14 cellular contexts compared by ENCODE assay signal in genomic region chr7:158662610-158663427, GRCh38. TPM values are rescaled to one million over a fixed set of nuclear protein-coding genes. Genes with fewer than 3 reads are reported as not detected.
DNase-seq lines count a peak whose midpoint lies in the region; ATAC-seq and TF ChIP-seq lines count a peak whose summit lies in the region.
"Had no signal": no experiment of that assay in that cellular context is flagged by ENCODE, and none has a peak within 500 bp of the region (broad histone marks: within the 10 kb centered on the region; RNA-seq: fewer than 3 reads in every experiment).

No MANE protein-coding gene starts in this region.

- POLR2A ChIA-PET in CD4-positive, alpha-beta T cell (lab: Charles Lee), result no interaction called here
- POLR2A ChIA-PET in activated CD4-positive, alpha-beta memory T cell treated with anti-CD3 and anti-CD28 coated beads, Interleukin-2, amount 10 ng/mL, durations not matched to agents 7 days and 5 days (lab: Charles Lee), result interaction anchor here (0.6 to 1.8 kb wide), 3 partner anchors 12 to 42 kb away, joined by 4 to 7 read pairs (median 6); partner anchors contain the start of gene NCAPG2

- no peaks in the 10 kb centered on the region for H3K27me3 ChIP-seq in CD4-positive, alpha-beta T cell (ENCODE audit: control insufficient read depth, insufficient read depth, low read length)
- H3K27me3 ChIP-seq: gastroesophageal sphincter, SJCRH30 had no signal

- TF ChIP-seq CTCF in CD4-positive, alpha-beta T cell (IDR thresholded peaks at IDR 0.05), result no peak

- H3K4me1 Mint-ChIP-seq in CD4-positive, alpha-beta T cell (ENCODE audit: low read depth), result peaks cover 11% of the 10 kb centered on the region
- H3K4me1 Mint-ChIP-seq in activated CD4-positive, alpha-beta memory T cell treated with anti-CD3 and anti-CD28 coated beads, Interleukin-2, amount 10 ng/mL, durations not matched to agents 7 days and 5 days, result peaks cover 37% of the 10 kb centered on the region

- peak; percentile 13 for DNase-seq in Ammon's horn (ENCODE audit: low spot score)
- DNase-seq in CD4-positive, alpha-beta T cell, result no peak
- DNase-seq in activated CD4-positive, alpha-beta memory T cell treated with anti-CD3 and anti-CD28 coated beads, Interleukin-2, amount 10 ng/mL, durations not matched to agents 7 days and 5 days, result peak; percentile 41
- peak; percentile 49 for DNase-seq in left ventricle myocardium superior
- no peak for DNase-seq in GM19240 (ENCODE audit: insufficient read length, low spot score)
- DNase-seq in stimulated activated naive CD4-positive, alpha-beta T cell (lab: John Stamatoyannopoulos, UW), result no peak
- no peak for DNase-seq in stimulated activated CD4-positive, alpha-beta T cell treated with anti-CD3 and anti-CD28 coated beads, Interleukin-2, amount 100 ng/mL, for 48 hours
- DNase-seq: activated effector memory CD4-positive, alpha-beta T cell treated with anti-CD3 and anti-CD28 coated beads, Interleukin-2, amount 50 U/mL, for 16 hours; C1 segment of cervical spinal cord; EL; MM.1S; SJCRH30; stimulated activated CD4-positive, alpha-beta T cell treated with anti-CD3 and anti-CD28 coated beads, Interleukin-1b, Interleukin-23, amount 100 ng/mL, for 48 hours had no signal

- intact Hi-C loops in CD4-positive, alpha-beta T cell (cut with DNase I, micrococcal nuclease), result no loop called here
- intact Hi-C loops in left ventricle myocardium superior (cut with micrococcal nuclease), result no loop called here

- H3K27ac ChIP-seq in CD4-positive, alpha-beta T cell (ENCODE audit: low read depth, low read length), result no peak overlapping the region
- H3K27ac ChIP-seq: SJCRH30 had no signal

- no peaks in the 10 kb centered on the region for H3K9me3 Mint-ChIP-seq in CD4-positive, alpha-beta T cell
- no peaks in the 10 kb centered on the region for H3K9me3 Mint-ChIP-seq in activated CD4-positive, alpha-beta memory T cell treated with anti-CD3 and anti-CD28 coated beads, Interleukin-2, amount 10 ng/mL, durations not matched to agents 7 days and 5 days

- peak; percentile 66 for ATAC-seq in CD4-positive, alpha-beta T cell (ENCODE audit: poor library complexity)
- peak; percentile 77 for ATAC-seq in left ventricle myocardium superior
- ATAC-seq: gastroesophageal sphincter had no signal

- H3K27ac Mint-ChIP-seq in CD4-positive, alpha-beta T cell, result peak overlapping the region; percentile 35
- peak overlapping the region; percentile 86 for H3K27ac Mint-ChIP-seq in activated CD4-positive, alpha-beta memory T cell treated with anti-CD3 and anti-CD28 coated beads, Interleukin-2, amount 10 ng/mL, durations not matched to agents 7 days and 5 days

- CTCF ChIA-PET in CD4-positive, alpha-beta T cell (lab: Charles Lee), result no interaction called here
- CTCF ChIA-PET in activated CD4-positive, alpha-beta memory T cell treated with anti-CD3 and anti-CD28 coated beads, Interleukin-2, amount 10 ng/mL, durations not matched to agents 7 days and 5 days (lab: Charles Lee), result interaction anchor here (1.0 kb wide), 1 partner anchor 19 kb away, joined by 3 read pairs; no protein-coding TSS in a partner anchor

- peaks cover 24% of the 10 kb centered on the region for H3K36me3 Mint-ChIP-seq in CD4-positive, alpha-beta T cell (ENCODE audit: low read depth)
- peaks cover 67% of the 10 kb centered on the region for H3K36me3 Mint-ChIP-seq in activated CD4-positive, alpha-beta memory T cell treated with anti-CD3 and anti-CD28 coated beads, Interleukin-2, amount 10 ng/mL, durations not matched to agents 7 days and 5 days (ENCODE audit: low read depth)

- no peaks in the 10 kb centered on the region for H3K9me3 ChIP-seq in CD4-positive, alpha-beta T cell (ENCODE audit: control insufficient read depth, low read length)
- H3K9me3 ChIP-seq: gastroesophageal sphincter, SJCRH30 had no signal

- H3K27me3 Mint-ChIP-seq in CD4-positive, alpha-beta T cell, result no peaks in the 10 kb centered on the region
- no peaks in the 10 kb centered on the region for H3K27me3 Mint-ChIP-seq in activated CD4-positive, alpha-beta memory T cell treated with anti-CD3 and anti-CD28 coated beads, Interleukin-2, amount 10 ng/mL, durations not matched to agents 7 days and 5 days

- H3K4me3 Mint-ChIP-seq in CD4-positive, alpha-beta T cell, result peak overlapping the region; percentile 60
- H3K4me3 Mint-ChIP-seq in activated CD4-positive, alpha-beta memory T cell treated with anti-CD3 and anti-CD28 coated beads, Interleukin-2, amount 10 ng/mL, durations not matched to agents 7 days and 5 days, result peak overlapping the region; percentile 50

RNA-seq across cellular contexts. Expression of gene NCAPG2, which starts 41.8 kb away (rescaled TPM):
- total RNA-seq in CD4-positive, alpha-beta T cell, result 10 to 100 TPM in 1 of 2 experiments, 1 to 10 TPM in 1; 9.9 to 11.8 TPM
- total RNA-seq in activated CD4-positive, alpha-beta memory T cell treated with anti-CD3 and anti-CD28 coated beads, Interleukin-2, amount 10 ng/mL, durations not matched to agents 7 days and 5 days, result 100 to 1,000 TPM; 151 TPM
- total RNA-seq in left ventricle myocardium superior, result 5.0 TPM

Comparison
In these comparisons a context has a peak if more than half of its experiments do, and no peak if none do; other contexts are left out.
1. DNase-seq: peak in Ammon's horn (single experiment), activated CD4-positive, alpha-beta memory T cell treated with anti-CD3 and anti-CD28 coated beads, Interleukin-2, amount 10 ng/mL, durations not matched to agents 7 days and 5 days (single experiment) and left ventricle myocardium superior (single experiment); none in CD4-positive, alpha-beta T cell (0 of 10), GM19240 (single experiment), stimulated activated naive CD4-positive, alpha-beta T cell (0 of 6) and stimulated activated CD4-positive, alpha-beta T cell treated with anti-CD3 and anti-CD28 coated beads, Interleukin-2, amount 100 ng/mL, for 48 hours (0 of 2).
2. RNA of gene NCAPG2, which starts 41.8 kb away (total RNA-seq): 151 TPM in activated CD4-positive, alpha-beta memory T cell treated with anti-CD3 and anti-CD28 coated beads, Interleukin-2, amount 10 ng/mL, durations not matched to agents 7 days and 5 days; 9.9 to 11.8 TPM in CD4-positive, alpha-beta T cell and 5.0 TPM in left ventricle myocardium superior (single experiment); every median in the first group is over 10 times any median in the second.